In the genomic region with DNA sequence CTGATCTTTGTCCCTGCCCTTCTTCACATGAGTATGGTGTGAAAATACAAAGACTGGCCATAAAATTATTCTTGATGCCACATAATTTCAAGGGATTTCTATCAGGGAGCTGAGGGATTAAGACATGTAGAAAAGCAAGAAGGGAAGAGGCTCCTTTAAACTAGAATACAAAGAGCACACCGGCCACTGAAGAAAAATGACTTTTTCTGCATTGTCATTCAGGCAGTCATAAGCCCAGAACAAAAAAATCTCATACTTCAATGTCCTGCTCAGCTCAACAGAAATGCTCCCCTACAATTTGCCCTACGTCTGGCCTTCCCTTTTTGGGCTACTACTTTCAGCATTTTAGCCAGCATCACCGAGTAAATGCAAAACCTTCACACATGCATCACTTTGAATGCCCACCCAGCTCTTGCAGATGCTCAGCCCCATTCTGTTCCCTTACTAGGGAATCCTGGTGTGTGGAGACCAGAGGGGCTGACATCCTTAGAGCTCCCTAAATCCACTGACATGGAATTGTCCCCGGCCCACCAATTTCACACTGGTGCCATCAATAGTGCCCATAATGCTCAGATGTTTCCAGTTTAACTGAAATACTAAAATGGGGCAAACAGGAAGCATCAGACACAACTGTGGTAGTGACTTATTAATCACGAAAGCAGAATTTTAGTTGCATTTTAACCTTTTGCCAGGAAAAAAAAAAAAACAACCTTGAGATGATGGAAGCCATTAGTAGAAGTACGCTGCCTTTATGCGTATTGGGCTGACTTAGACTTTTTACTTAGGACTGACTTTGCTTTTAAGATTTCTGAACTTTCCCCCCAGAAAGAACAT, we compare ENCODE assay signal across 9 cellular contexts. TPM values are rescaled to one million over a fixed set of nuclear protein-coding genes. Genes with fewer than 3 reads are reported as not detected.
DNase-seq lines count a peak whose midpoint lies in the region; ATAC-seq and TF ChIP-seq lines count a peak whose summit lies in the region.
"Had no signal": no experiment of that assay in that cellular context is flagged by ENCODE, and none has a peak within 500 bp of the region (broad histone marks: within the 10 kb centered on the region; RNA-seq: fewer than 3 reads in every experiment).

No MANE protein-coding gene starts in this region.

- peaks cover 0 to 11% (median 0%) of the 10 kb centered on the region in 3 experiments for H3K36me3 ChIP-seq in naive thymus-derived CD4-positive, alpha-beta T cell (ENCODE audit: control insufficient read depth in 2 of 3, insufficient read depth in 3 of 3, low read length in 3 of 3)

- H3K27ac Mint-ChIP-seq in HFFc6 (peak overlapping the region; percentile 56), brain (peak overlapping the region; percentile 25 to 85 (median 79))
- H3K27ac Mint-ChIP-seq in naive thymus-derived CD4-positive, alpha-beta T cell: peak overlapping the region; percentile 87 to 99 (median 94)

- H3K9me3 ChIP-seq in naive thymus-derived CD4-positive, alpha-beta T cell (ENCODE audit: control insufficient read depth in 2 of 3, low read length in 3 of 3): no peaks in the 10 kb centered on the region

- ATAC-seq in naive thymus-derived CD4-positive, alpha-beta T cell: no peak
- no peak for ATAC-seq in HG02870 (IDR thresholded peaks at IDR 0.05; ENCODE audit: unreplicated experiment)

- intact Hi-C loops in naive thymus-derived CD4-positive, alpha-beta T cell (cut with micrococcal nuclease): loop anchor here (2.0 to 10.0 kb wide), 4 partner anchors 71 to 1099 kb away; a partner anchor contains a TSS

- H3K27me3 Mint-ChIP-seq in HFFc6 (ENCODE audit: insufficient read depth) (no peaks in the 10 kb centered on the region; the same call in 1 of the 2 replicates), brain (peaks cover 12% of the 10 kb centered on the region)
- peaks cover 0 to 4% (median 0%) of the 10 kb centered on the region in 5 donors for H3K27me3 Mint-ChIP-seq in naive thymus-derived CD4-positive, alpha-beta T cell

- H3K4me1 Mint-ChIP-seq in HFFc6 (ENCODE audit: low read depth): peaks cover 81% of the 10 kb centered on the region
- H3K4me1 Mint-ChIP-seq in brain: peaks cover 82% of the 10 kb centered on the region
- H3K4me1 Mint-ChIP-seq in naive thymus-derived CD4-positive, alpha-beta T cell: peaks cover 61 to 86% (median 78%) of the 10 kb centered on the region in 7 donors

- DNase-seq in AG04449 (ENCODE audit: low read depth, low spot score) (no peak), HFFc6 (no peak), SW 1271 (lab: John Stamatoyannopoulos, UW) (no peak), NCI-H526 (lab: John Stamatoyannopoulos, UW) (no peak), islet precursor cell (no peak)
- DNase-seq in naive thymus-derived CD4-positive, alpha-beta T cell: no peak
- DNase-seq: NCI-H446 had no signal

- H3K9me3 Mint-ChIP-seq in HFFc6 (no peaks in the 10 kb centered on the region), brain (peaks cover 0 to 3% (median 0%) of the 10 kb centered on the region in 5 experiments)
- peaks cover 0 to 4% (median 0%) of the 10 kb centered on the region in 11 donors for H3K9me3 Mint-ChIP-seq in naive thymus-derived CD4-positive, alpha-beta T cell

- H3K4me3 Mint-ChIP-seq in HFFc6: peak overlapping the region; percentile 93
- peak overlapping the region; percentile 88 to 94 (median 90) for H3K4me3 Mint-ChIP-seq in brain
- H3K4me3 Mint-ChIP-seq in naive thymus-derived CD4-positive, alpha-beta T cell: peak overlapping the region; percentile 81 to 97 (median 88)

- H3K27me3 ChIP-seq in naive thymus-derived CD4-positive, alpha-beta T cell (ENCODE audit: control insufficient read depth in 2 of 2, insufficient read depth in 2 of 2, low read length in 2 of 2): no peaks in the 10 kb centered on the region

- peaks cover 53 to 59% of the 10 kb centered on the region in 2 donors for H3K4me1 ChIP-seq in naive thymus-derived CD4-positive, alpha-beta T cell (ENCODE audit: control insufficient read depth in 2 of 2, insufficient read depth in 2 of 2, low read length in 2 of 2)

- TF ChIP-seq CTCF in AG04449 (IDR thresholded peaks at IDR 0.05; ENCODE audit: insufficient read depth, low read length, missing control alignments) (no peak), HFFc6 (IDR thresholded peaks at IDR 0.05) (no peak), brain (conservative IDR thresholded peaks at IDR 0.05) (no peak)

- H3K27ac ChIP-seq in naive thymus-derived CD4-positive, alpha-beta T cell (ENCODE audit: low read depth, low read length): peak overlapping the region; percentile 93

- POLR2A ChIA-PET in AG04449 (lab: Yijun Ruan, JAX): interaction anchor here (0.7 kb wide), 1 partner anchor 46 kb away, joined by 4 read pairs; no protein-coding TSS in a partner anchor
- POLR2A ChIA-PET in naive thymus-derived CD4-positive, alpha-beta T cell (lab: Charles Lee): interaction anchor here (0.5 to 5.1 kb wide), 10 partner anchors 22 to 141 kb away, joined by 3 to 44 read pairs (median 4); a partner anchor contains a TSS

- H3K4me3 ChIP-seq in AG04449 (ENCODE audit: low read depth, low read length): peak overlapping the region; percentile 86
- H3K4me3 ChIP-seq in naive thymus-derived CD4-positive, alpha-beta T cell (ENCODE audit: low read length): peak overlapping the region; percentile 67

- H3K36me3 Mint-ChIP-seq in HFFc6 (ENCODE audit: low read depth) (peaks cover 25% of the 10 kb centered on the region), brain (peaks cover 10% of the 10 kb centered on the region)
- H3K36me3 Mint-ChIP-seq in naive thymus-derived CD4-positive, alpha-beta T cell: peaks cover 0 to 46% (median 11%) of the 10 kb centered on the region in 5 donors

- CTCF ChIA-PET in AG04449 (lab: Yijun Ruan, JAX): interaction anchor here (0.6 to 5.3 kb wide), 9 partner anchors 8 to 96 kb away, joined by 3 to 35 read pairs (median 6); no protein-coding TSS in a partner anchor
- CTCF ChIA-PET in naive thymus-derived CD4-positive, alpha-beta T cell (lab: Charles Lee): interaction anchor here (1.0 to 8.4 kb wide), 3 partner anchors 36 to 67 kb away, joined by 3 to 74 read pairs (median 12); no protein-coding TSS in a partner anchor

RNA-seq across cellular contexts. Expression of a gene that starts 2.7 kb away (rescaled TPM):
- total RNA-seq in HFFc6 (2021; fragmentation: NEBNext Ultra II Directional; extraction: Animal tissue kit (Norgen Biotek cat#: 25700)): 1 to 10 TPM; 5.6 to 8.8 (median 6.6) TPM
- 6.8 TPM for polyA plus RNA-seq in brain (ENCODE audit: insufficient read depth, low read depth, low replicate concordance)
- total RNA-seq in naive thymus-derived CD4-positive, alpha-beta T cell: 10 to 100 TPM; 31.3 to 39.8 (median 34.1) TPM
- polyA plus RNA-seq in naive thymus-derived CD4-positive, alpha-beta T cell: 10 to 100 TPM in 1 of 2 donors, 1 to 10 TPM in 1; 2.4 to 10.6 TPM

RNA-seq across cellular contexts. Expression of a gene that starts 52.2 kb away (rescaled TPM):
- total RNA-seq in HFFc6 (2021; fragmentation: NEBNext Ultra II Directional; extraction: Animal tissue kit (Norgen Biotek cat#: 25700)): under 1 TPM in 1 of 6 experiments, not detected in 5; 0.11 TPM
- polyA plus RNA-seq in brain (ENCODE audit: insufficient read depth, low read depth, low replicate concordance): not detected
- total RNA-seq in naive thymus-derived CD4-positive, alpha-beta T cell: 1 to 10 TPM in 1 of 5 experiments, under 1 TPM in 3, not detected in 1; 0.12 to 1.1 (median 0.58) TPM
- polyA plus RNA-seq in naive thymus-derived CD4-positive, alpha-beta T cell: under 1 TPM; 0.31 to 0.59 TPM
